In genomic region chr11:119018074-119018938, GRCh38 we compare ENCODE assay signal across 1 cellular context.
TF ChIP-seq lines count a peak whose summit lies in the region.

RPS25 (minus strand) TSS chr11:119018343; CDS start chr11:119018284, 59 bp downstream.
A gene with protein sequence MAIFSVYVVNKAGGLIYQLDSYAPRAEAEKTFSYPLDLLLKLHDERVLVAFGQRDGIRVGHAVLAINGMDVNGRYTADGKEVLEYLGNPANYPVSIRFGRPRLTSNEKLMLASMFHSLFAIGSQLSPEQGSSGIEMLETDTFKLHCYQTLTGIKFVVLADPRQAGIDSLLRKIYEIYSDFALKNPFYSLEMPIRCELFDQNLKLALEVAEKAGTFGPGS (plus strand): TSS chr11:119018766. CDS start chr11:119018796, 30 bp downstream.

TF ChIP-seq in H1, 55 proteins besides CTCF, POLR2A, EP300 and RAD21 (continued from another document):
- TF ChIP-seq E2F6 (IDR thresholded peaks at IDR 0.05) (peak; percentile 52; the same call in 1 of the 2 replicates), GABPA (IDR thresholded peaks at IDR 0.05; ENCODE audit: borderline replicate concordance, insufficient read depth, low read length) (peak; percentile 97), SAP30 (IDR thresholded peaks at IDR 0.05; ENCODE audit: insufficient read depth, insufficient replicate concordance, low read length) (peak; percentile 75), POLR2AphosphoS5 (IDR thresholded peaks at IDR 0.05; ENCODE audit: low read depth, low read length) (peak; percentile 90), CHD1 (IDR thresholded peaks at IDR 0.05; ENCODE audit: low read depth, low read length) (0 out of 2 replicates have a peak, but pooled peaks have one; percentile 36), CREB1 (IDR thresholded peaks at IDR 0.05) (peak; percentile 82), CBX5 (IDR thresholded peaks at IDR 0.05; ENCODE audit: low read depth, low read length) (no peak), RBBP5 (IDR thresholded peaks at IDR 0.05; ENCODE audit: borderline replicate concordance, low read depth, low read length) (peak; percentile 87; the same call in 1 of the 2 replicates), PHF8 (conservative IDR thresholded peaks at IDR 0.05; ENCODE audit: low read depth, low read length) (peak; percentile 79), KDM5A (IDR thresholded peaks at IDR 0.05; ENCODE audit: low read length) (peak; percentile 54), POU5F1 (IDR thresholded peaks at IDR 0.05; ENCODE audit: low read depth, low read length) (no peak), EGR1 (IDR thresholded peaks at IDR 0.05; ENCODE audit: borderline replicate concordance, low read depth, low read length) (peak; percentile 29; the same call in 1 of the 2 replicates), TBP (IDR thresholded peaks at IDR 0.05; ENCODE audit: low read depth, low read length) (peak; percentile 95), GTF2F1 (IDR thresholded peaks at IDR 0.05; ENCODE audit: borderline replicate concordance, low read depth, low read length) (peak; percentile 36; the same call in 1 of the 2 replicates), SIRT6 (IDR thresholded peaks at IDR 0.05; ENCODE audit: low read length) (no peak), TAF1 (IDR thresholded peaks at IDR 0.05; ENCODE audit: low read depth, low read length) (peak; percentile 97), CHD2 (IDR thresholded peaks at IDR 0.05; ENCODE audit: low read length) (peak; percentile 83), RFX5 (IDR thresholded peaks at IDR 0.05; ENCODE audit: borderline replicate concordance, low read depth, low read length) (no peak), SP4 (IDR thresholded peaks at IDR 0.05; ENCODE audit: low read length) (peak; percentile 94), NRF1 (IDR thresholded peaks at IDR 0.05; ENCODE audit: low read depth, low read length) (peak; percentile 30), SIN3A (conservative IDR thresholded peaks at IDR 0.05 in 1 of 2, IDR thresholded peaks at IDR 0.05 in 1 of 2; ENCODE audit: low read depth in 1 of 2, low read length in 2 of 2) (peak; percentile 23 to 90; a peak in 3 of 4 replicates)
- TF ChIP-seq, protein P1, sequence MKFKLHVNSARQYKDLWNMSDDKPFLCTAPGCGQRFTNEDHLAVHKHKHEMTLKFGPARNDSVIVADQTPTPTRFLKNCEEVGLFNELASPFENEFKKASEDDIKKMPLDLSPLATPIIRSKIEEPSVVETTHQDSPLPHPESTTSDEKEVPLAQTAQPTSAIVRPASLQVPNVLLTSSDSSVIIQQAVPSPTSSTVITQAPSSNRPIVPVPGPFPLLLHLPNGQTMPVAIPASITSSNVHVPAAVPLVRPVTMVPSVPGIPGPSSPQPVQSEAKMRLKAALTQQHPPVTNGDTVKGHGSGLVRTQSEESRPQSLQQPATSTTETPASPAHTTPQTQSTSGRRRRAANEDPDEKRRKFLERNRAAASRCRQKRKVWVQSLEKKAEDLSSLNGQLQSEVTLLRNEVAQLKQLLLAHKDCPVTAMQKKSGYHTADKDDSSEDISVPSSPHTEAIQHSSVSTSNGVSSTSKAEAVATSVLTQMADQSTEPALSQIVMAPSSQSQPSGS (IDR thresholded peaks at IDR 0.05; ENCODE audit: low read length): no peak
TF ChIP-seq in H1: peak in this region for 23.
